Comparison of ENCODE assay signal across 1 cellular context in genomic region chr2:677056-677949, GRCh38.
TF ChIP-seq lines count a peak whose summit lies in the region.

TMEM18 (minus strand) TSS chr2:677406; CDS start chr2:677345, 61 bp downstream.

TF ChIP-seq in K562, 482 proteins besides CTCF, POLR2A, EP300 and RAD21 (continued from another document and continues in another):
- peak; percentile 55 for TF ChIP-seq TEAD4 (IDR thresholded peaks at IDR 0.05; ENCODE audit: low read length)
- TF ChIP-seq TEAD4 (CRISPR knock-in tag; IDR thresholded peaks at IDR 0.05; ENCODE audit: borderline replicate concordance), result 0 out of 2 replicates have a peak, but pooled peaks have one; percentile 34
- TF ChIP-seq ZNF174 (CRISPR knock-in tag; IDR thresholded peaks at IDR 0.05), result no peak
- 0 out of 2 replicates have a peak, but pooled peaks have one; percentile 47 for TF ChIP-seq ELF1 (tag; IDR thresholded peaks at IDR 0.05)
- no peak for TF ChIP-seq SRSF3 (IDR thresholded peaks at IDR 0.05; ENCODE audit: insufficient read depth, low read length)
- peak; percentile 77 for TF ChIP-seq CXXC5 (CRISPR knock-in tag; IDR thresholded peaks at IDR 0.05)
- TF ChIP-seq WHSC1 (IDR thresholded peaks at IDR 0.05; ENCODE audit: low read length), result no peak
- no peak for TF ChIP-seq BRF1 (IDR thresholded peaks at IDR 0.05; ENCODE audit: borderline replicate concordance, extremely low read depth, insufficient read length)
- no peak for TF ChIP-seq ZNF79 (CRISPR knock-in tag; IDR thresholded peaks at IDR 0.05; ENCODE audit: low read depth)
- no peak; the same call in 1 of the 2 replicates for TF ChIP-seq ZKSCAN8 (CRISPR knock-in tag; IDR thresholded peaks at IDR 0.05)
- TF ChIP-seq PHF8 (IDR thresholded peaks at IDR 0.05; ENCODE audit: borderline replicate concordance, low read length), result peak; percentile 98
- TF ChIP-seq NFE2L1 (tag; IDR thresholded peaks at IDR 0.05; ENCODE audit: borderline replicate concordance, low read depth), result no peak
- no peak for TF ChIP-seq MEF2A (IDR thresholded peaks at IDR 0.05; ENCODE audit: control insufficient read depth, low read depth, low read length)
- peak; percentile 70; the same call in 1 of the 2 replicates for TF ChIP-seq GATAD2B (IDR thresholded peaks at IDR 0.05; ENCODE audit: borderline replicate concordance)
- TF ChIP-seq, protein P1, sequence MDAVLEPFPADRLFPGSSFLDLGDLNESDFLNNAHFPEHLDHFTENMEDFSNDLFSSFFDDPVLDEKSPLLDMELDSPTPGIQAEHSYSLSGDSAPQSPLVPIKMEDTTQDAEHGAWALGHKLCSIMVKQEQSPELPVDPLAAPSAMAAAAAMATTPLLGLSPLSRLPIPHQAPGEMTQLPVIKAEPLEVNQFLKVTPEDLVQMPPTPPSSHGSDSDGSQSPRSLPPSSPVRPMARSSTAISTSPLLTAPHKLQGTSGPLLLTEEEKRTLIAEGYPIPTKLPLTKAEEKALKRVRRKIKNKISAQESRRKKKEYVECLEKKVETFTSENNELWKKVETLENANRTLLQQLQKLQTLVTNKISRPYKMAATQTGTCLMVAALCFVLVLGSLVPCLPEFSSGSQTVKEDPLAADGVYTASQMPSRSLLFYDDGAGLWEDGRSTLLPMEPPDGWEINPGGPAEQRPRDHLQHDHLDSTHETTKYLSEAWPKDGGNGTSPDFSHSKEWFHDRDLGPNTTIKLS (IDR thresholded peaks at IDR 0.05; ENCODE audit: borderline replicate concordance, low read depth), result peak; percentile 99
- TF ChIP-seq ZNF311 (CRISPR knock-in tag; IDR thresholded peaks at IDR 0.05), result no peak
- no peak for TF ChIP-seq ZNF146 (CRISPR knock-in tag; IDR thresholded peaks at IDR 0.05; ENCODE audit: unreplicated experiment)
- TF ChIP-seq ZNF445 (CRISPR knock-in tag; IDR thresholded peaks at IDR 0.05; ENCODE audit: low read depth), result no peak
- TF ChIP-seq E4F1 (CRISPR knock-in tag; IDR thresholded peaks at IDR 0.05; ENCODE audit: borderline replicate concordance), result no peak
- TF ChIP-seq NRF1 (conservative IDR thresholded peaks at IDR 0.05 in 1 of 2, IDR thresholded peaks at IDR 0.05 in 1 of 2), result peak; percentile 66 to 73; a peak in 3 of 4 replicates
- TF ChIP-seq, protein P2, sequence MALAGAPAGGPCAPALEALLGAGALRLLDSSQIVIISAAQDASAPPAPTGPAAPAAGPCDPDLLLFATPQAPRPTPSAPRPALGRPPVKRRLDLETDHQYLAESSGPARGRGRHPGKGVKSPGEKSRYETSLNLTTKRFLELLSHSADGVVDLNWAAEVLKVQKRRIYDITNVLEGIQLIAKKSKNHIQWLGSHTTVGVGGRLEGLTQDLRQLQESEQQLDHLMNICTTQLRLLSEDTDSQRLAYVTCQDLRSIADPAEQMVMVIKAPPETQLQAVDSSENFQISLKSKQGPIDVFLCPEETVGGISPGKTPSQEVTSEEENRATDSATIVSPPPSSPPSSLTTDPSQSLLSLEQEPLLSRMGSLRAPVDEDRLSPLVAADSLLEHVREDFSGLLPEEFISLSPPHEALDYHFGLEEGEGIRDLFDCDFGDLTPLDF (CRISPR knock-in tag; IDR thresholded peaks at IDR 0.05), result peak; percentile 98
- TF ChIP-seq, protein P3, sequence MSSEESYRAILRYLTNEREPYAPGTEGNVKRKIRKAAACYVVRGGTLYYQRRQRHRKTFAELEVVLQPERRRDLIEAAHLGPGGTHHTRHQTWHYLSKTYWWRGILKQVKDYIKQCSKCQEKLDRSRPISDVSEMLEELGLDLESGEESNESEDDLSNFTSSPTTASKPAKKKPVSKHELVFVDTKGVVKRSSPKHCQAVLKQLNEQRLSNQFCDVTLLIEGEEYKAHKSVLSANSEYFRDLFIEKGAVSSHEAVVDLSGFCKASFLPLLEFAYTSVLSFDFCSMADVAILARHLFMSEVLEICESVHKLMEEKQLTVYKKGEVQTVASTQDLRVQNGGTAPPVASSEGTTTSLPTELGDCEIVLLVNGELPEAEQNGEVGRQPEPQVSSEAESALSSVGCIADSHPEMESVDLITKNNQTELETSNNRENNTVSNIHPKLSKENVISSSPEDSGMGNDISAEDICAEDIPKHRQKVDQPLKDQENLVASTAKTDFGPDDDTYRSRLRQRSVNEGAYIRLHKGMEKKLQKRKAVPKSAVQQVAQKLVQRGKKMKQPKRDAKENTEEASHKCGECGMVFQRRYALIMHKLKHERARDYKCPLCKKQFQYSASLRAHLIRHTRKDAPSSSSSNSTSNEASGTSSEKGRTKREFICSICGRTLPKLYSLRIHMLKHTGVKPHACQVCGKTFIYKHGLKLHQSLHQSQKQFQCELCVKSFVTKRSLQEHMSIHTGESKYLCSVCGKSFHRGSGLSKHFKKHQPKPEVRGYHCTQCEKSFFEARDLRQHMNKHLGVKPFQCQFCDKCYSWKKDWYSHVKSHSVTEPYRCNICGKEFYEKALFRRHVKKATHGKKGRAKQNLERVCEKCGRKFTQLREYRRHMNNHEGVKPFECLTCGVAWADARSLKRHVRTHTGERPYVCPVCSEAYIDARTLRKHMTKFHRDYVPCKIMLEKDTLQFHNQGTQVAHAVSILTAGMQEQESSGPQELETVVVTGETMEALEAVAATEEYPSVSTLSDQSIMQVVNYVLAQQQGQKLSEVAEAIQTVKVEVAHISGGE (CRISPR knock-in tag; IDR thresholded peaks at IDR 0.05), result peak in 1 of 3 experiments; percentile 55; a peak in 2 of 6 replicates
- TF ChIP-seq SMARCA5 (IDR thresholded peaks at IDR 0.05), result no peak
- TF ChIP-seq OTX1 (CRISPR knock-in tag; IDR thresholded peaks at IDR 0.05), result no peak; the same call in none of the 2 replicates
- peak; percentile 62; the same call in 1 of the 2 replicates for TF ChIP-seq MYNN (IDR thresholded peaks at IDR 0.05)
- TF ChIP-seq MYNN (CRISPR knock-in tag; IDR thresholded peaks at IDR 0.05), result no peak
- peak; percentile 56 for TF ChIP-seq ESRRA (IDR thresholded peaks at IDR 0.05; ENCODE audit: borderline replicate concordance, low read depth)
- TF ChIP-seq HDAC8 (tag; IDR thresholded peaks at IDR 0.05), result no peak
- no peak for TF ChIP-seq TCF7L2 (IDR thresholded peaks at IDR 0.05; ENCODE audit: low read depth, low read length)
- no peak for TF ChIP-seq TSHZ1 (CRISPR knock-in tag; IDR thresholded peaks at IDR 0.05)
- TF ChIP-seq CBFA2T2 (conservative IDR thresholded peaks at IDR 0.05), result no peak
- TF ChIP-seq CBX8 (IDR thresholded peaks at IDR 0.05; ENCODE audit: borderline replicate concordance, extremely low read depth, low read depth, low read length, poor library complexity, severe bottlenecking), result no peak
- TF ChIP-seq SMARCC2 (IDR thresholded peaks at IDR 0.05; ENCODE audit: low read depth), result no peak
- TF ChIP-seq DDX20 (tag; IDR thresholded peaks at IDR 0.05; ENCODE audit: low read depth), result no peak
- TF ChIP-seq, protein P4, sequence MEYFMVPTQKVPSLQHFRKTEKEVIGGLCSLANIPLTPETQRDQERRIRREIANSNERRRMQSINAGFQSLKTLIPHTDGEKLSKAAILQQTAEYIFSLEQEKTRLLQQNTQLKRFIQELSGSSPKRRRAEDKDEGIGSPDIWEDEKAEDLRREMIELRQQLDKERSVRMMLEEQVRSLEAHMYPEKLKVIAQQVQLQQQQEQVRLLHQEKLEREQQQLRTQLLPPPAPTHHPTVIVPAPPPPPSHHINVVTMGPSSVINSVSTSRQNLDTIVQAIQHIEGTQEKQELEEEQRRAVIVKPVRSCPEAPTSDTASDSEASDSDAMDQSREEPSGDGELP (CRISPR knock-in tag; IDR thresholded peaks at IDR 0.05; ENCODE audit: borderline replicate concordance), result peak; percentile 67
- TF ChIP-seq ZNF282 (CRISPR knock-in tag; IDR thresholded peaks at IDR 0.05), result 0 out of 2 replicates have a peak, but pooled peaks have one; percentile 67
- TF ChIP-seq NBN (IDR thresholded peaks at IDR 0.05; ENCODE audit: low read depth), result 0 out of 2 replicates have a peak, but pooled peaks have one; percentile 19
- TF ChIP-seq SMAD3 (CRISPR knock-in tag; conservative IDR thresholded peaks at IDR 0.05), result 0 out of 2 replicates have a peak, but pooled peaks have one; percentile 52
- TF ChIP-seq ZBTB17 (CRISPR knock-in tag; IDR thresholded peaks at IDR 0.05), result peak; percentile 75; the same call in 1 of the 2 replicates
- TF ChIP-seq, protein P5, sequence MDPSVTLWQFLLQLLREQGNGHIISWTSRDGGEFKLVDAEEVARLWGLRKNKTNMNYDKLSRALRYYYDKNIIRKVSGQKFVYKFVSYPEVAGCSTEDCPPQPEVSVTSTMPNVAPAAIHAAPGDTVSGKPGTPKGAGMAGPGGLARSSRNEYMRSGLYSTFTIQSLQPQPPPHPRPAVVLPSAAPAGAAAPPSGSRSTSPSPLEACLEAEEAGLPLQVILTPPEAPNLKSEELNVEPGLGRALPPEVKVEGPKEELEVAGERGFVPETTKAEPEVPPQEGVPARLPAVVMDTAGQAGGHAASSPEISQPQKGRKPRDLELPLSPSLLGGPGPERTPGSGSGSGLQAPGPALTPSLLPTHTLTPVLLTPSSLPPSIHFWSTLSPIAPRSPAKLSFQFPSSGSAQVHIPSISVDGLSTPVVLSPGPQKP (CRISPR knock-in tag; IDR thresholded peaks at IDR 0.05), result no peak
- TF ChIP-seq, protein P6, sequence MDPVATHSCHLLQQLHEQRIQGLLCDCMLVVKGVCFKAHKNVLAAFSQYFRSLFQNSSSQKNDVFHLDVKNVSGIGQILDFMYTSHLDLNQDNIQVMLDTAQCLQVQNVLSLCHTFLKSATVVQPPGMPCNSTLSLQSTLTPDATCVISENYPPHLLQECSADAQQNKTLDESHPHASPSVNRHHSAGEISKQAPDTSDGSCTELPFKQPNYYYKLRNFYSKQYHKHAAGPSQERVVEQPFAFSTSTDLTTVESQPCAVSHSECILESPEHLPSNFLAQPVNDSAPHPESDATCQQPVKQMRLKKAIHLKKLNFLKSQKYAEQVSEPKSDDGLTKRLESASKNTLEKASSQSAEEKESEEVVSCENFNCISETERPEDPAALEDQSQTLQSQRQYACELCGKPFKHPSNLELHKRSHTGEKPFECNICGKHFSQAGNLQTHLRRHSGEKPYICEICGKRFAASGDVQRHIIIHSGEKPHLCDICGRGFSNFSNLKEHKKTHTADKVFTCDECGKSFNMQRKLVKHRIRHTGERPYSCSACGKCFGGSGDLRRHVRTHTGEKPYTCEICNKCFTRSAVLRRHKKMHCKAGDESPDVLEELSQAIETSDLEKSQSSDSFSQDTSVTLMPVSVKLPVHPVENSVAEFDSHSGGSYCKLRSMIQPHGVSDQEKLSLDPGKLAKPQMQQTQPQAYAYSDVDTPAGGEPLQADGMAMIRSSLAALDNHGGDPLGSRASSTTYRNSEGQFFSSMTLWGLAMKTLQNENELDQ (CRISPR knock-in tag; IDR thresholded peaks at IDR 0.05; ENCODE audit: borderline replicate concordance), result no peak
- 0 out of 4 replicates have a peak, but pooled peaks of 1 of the 2 experiments have one; percentile 3 for TF ChIP-seq RCOR1 (IDR thresholded peaks at IDR 0.05; ENCODE audit: borderline replicate concordance in 1 of 2, low read depth in 2 of 2, low read length in 2 of 2)
- no peak for TF ChIP-seq ZNF384 (IDR thresholded peaks at IDR 0.05; ENCODE audit: low read depth, low read length)
- TF ChIP-seq, protein P7, sequence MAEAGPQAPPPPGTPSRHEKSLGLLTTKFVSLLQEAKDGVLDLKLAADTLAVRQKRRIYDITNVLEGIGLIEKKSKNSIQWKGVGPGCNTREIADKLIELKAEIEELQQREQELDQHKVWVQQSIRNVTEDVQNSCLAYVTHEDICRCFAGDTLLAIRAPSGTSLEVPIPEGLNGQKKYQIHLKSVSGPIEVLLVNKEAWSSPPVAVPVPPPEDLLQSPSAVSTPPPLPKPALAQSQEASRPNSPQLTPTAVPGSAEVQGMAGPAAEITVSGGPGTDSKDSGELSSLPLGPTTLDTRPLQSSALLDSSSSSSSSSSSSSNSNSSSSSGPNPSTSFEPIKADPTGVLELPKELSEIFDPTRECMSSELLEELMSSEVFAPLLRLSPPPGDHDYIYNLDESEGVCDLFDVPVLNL (CRISPR knock-in tag; IDR thresholded peaks at IDR 0.05; ENCODE audit: low read depth), result peak; percentile 92
